ENCODE assay signal across 8 cellular contexts in genomic region chrX:101348452-101349222, GRCh38. TPM values are rescaled to one million over a fixed set of nuclear protein-coding genes. Genes with fewer than 3 reads are reported as not detected.
A peak's percentile ranks its signal among the peaks of the same experiment; 100 is the strongest.
DNase-seq lines count a peak whose midpoint lies in the region; ATAC-seq lines count a peak whose summit lies in the region.

Gene TIMM8A, minus strand, starts transcription at chrX:101348742. Its CDS starts 78 bp downstream, at chrX:101348664.

- peak; percentile 70 to 85 (median 77) for DNase-seq in CD4-positive, CD25-positive, alpha-beta regulatory T cell
- peak; percentile 56 for DNase-seq in NCI-H774 (lab: John Stamatoyannopoulos, UW)
- peak; percentile 83 for DNase-seq in activated CD8-positive, alpha-beta T cell treated with anti-CD3 and anti-CD28 coated beads, Interleukin-2, amount 10 ng/mL, durations not matched to agents 7 days and 5 days
- peak; percentile 66 for DNase-seq in medulla oblongata (ENCODE audit: extremely low spot score)
- peak; percentile 53 for DNase-seq in stimulated activated CD8-positive, alpha-beta memory T cell treated with anti-CD3 and anti-CD28 coated beads, Interleukin-12 subunit alpha, Interleukin-12 subunit beta, amount 100 ng/mL, for 1 hour (ENCODE audit: low read depth)

- 0% methylated on average over 54 to 55 of the region's 55 CpGs for WGBS in ectodermal cell, 2 experiments

- H3K27me3 Mint-ChIP-seq in CD4-positive, CD25-positive, alpha-beta regulatory T cell, result no peaks in the 10 kb centered on the region
- H3K27me3 Mint-ChIP-seq in activated CD8-positive, alpha-beta T cell treated with anti-CD3 and anti-CD28 coated beads, Interleukin-2, amount 10 ng/mL, durations not matched to agents 7 days and 5 days (ENCODE audit: low read depth), result no peaks in the 10 kb centered on the region

- peak within 1 kb of the TSS; percentile 80 for H3K4me3 ChIP-seq in CD4-positive, CD25-positive, alpha-beta regulatory T cell (ENCODE audit: low read depth, low read length)
- H3K4me3 ChIP-seq in ectodermal cell (ENCODE audit: insufficient read depth, low read depth, low read length), result peak within 1 kb of the TSS; percentile 69

- H3K4me1 Mint-ChIP-seq in CD4-positive, CD25-positive, alpha-beta regulatory T cell, result peaks cover 0 to 13% (median 10%) of the 10 kb centered on the region in 4 donors
- peaks cover 15% of the 10 kb centered on the region for H3K4me1 Mint-ChIP-seq in activated CD8-positive, alpha-beta T cell treated with anti-CD3 and anti-CD28 coated beads, Interleukin-2, amount 10 ng/mL, durations not matched to agents 7 days and 5 days (ENCODE audit: low read depth)

- H3K4me3 Mint-ChIP-seq in CD4-positive, CD25-positive, alpha-beta regulatory T cell, result peak within 1 kb of the TSS; percentile 90 to 95 (median 92)
- peak within 1 kb of the TSS; percentile 88 for H3K4me3 Mint-ChIP-seq in activated CD8-positive, alpha-beta T cell treated with anti-CD3 and anti-CD28 coated beads, Interleukin-2, amount 10 ng/mL, durations not matched to agents 7 days and 5 days

- peak within 1 kb of the TSS; percentile 84 to 91 (median 89) for H3K27ac Mint-ChIP-seq in CD4-positive, CD25-positive, alpha-beta regulatory T cell
- peak within 1 kb of the TSS; percentile 91 for H3K27ac Mint-ChIP-seq in activated CD8-positive, alpha-beta T cell treated with anti-CD3 and anti-CD28 coated beads, Interleukin-2, amount 10 ng/mL, durations not matched to agents 7 days and 5 days

- CTCF ChIA-PET in activated CD8-positive, alpha-beta T cell treated with anti-CD3 and anti-CD28 coated beads, Interleukin-2, amount 10 ng/mL, durations not matched to agents 7 days and 5 days (lab: Charles Lee), result interaction anchor here (1.3 to 1.5 kb wide), 2 partner anchors 9 to 42 kb away, joined by 4 to 5 read pairs; partner anchors contain the start of gene RPL36A

- H3K36me3 Mint-ChIP-seq in CD4-positive, CD25-positive, alpha-beta regulatory T cell, result peaks cover 4% of the 10 kb centered on the region
- H3K36me3 Mint-ChIP-seq in activated CD8-positive, alpha-beta T cell treated with anti-CD3 and anti-CD28 coated beads, Interleukin-2, amount 10 ng/mL, durations not matched to agents 7 days and 5 days (ENCODE audit: low read depth), result peaks cover 11% of the 10 kb centered on the region

- H3K36me3 ChIP-seq in CD4-positive, CD25-positive, alpha-beta regulatory T cell (ENCODE audit: control insufficient read depth, insufficient read depth, low read length), result no peaks in the 10 kb centered on the region
- H3K36me3 ChIP-seq in ectodermal cell (ENCODE audit: control insufficient read depth, insufficient read depth, low read length), result no peaks in the 10 kb centered on the region

- POLR2A ChIA-PET in activated CD8-positive, alpha-beta T cell treated with anti-CD3 and anti-CD28 coated beads, Interleukin-2, amount 10 ng/mL, durations not matched to agents 7 days and 5 days (lab: Charles Lee), result interaction anchor here (2.6 kb wide), 1 partner anchor 42 kb away, joined by 11 read pairs; the partner anchor contains the start of gene RPL36A

- H3K4me1 ChIP-seq in CD4-positive, CD25-positive, alpha-beta regulatory T cell (ENCODE audit: control insufficient read depth, insufficient read depth, low read length, poor library complexity, severe bottlenecking), result peaks cover 14% of the 10 kb centered on the region
- no peaks in the 10 kb centered on the region for H3K4me1 ChIP-seq in ectodermal cell (ENCODE audit: control insufficient read depth, insufficient read depth, low read length)

- ATAC-seq in CD4-positive, CD25-positive, alpha-beta regulatory T cell (ENCODE audit: low read depth in 2 of 2), result peak; percentile 99
- peak; percentile 93 for ATAC-seq in GM19438 (IDR thresholded peaks at IDR 0.05; ENCODE audit: low read depth, unreplicated experiment)
- peak; percentile 89 for ATAC-seq in HG03565 (IDR thresholded peaks at IDR 0.05; ENCODE audit: unreplicated experiment)
- peak; percentile 99 for ATAC-seq in activated CD8-positive, alpha-beta T cell treated with anti-CD3 and anti-CD28 coated beads, Interleukin-2, amount 10 ng/mL, durations not matched to agents 7 days and 5 days

- H3K27me3 ChIP-seq in CD4-positive, CD25-positive, alpha-beta regulatory T cell (ENCODE audit: control insufficient read depth, insufficient read depth, low read length), result no peaks in the 10 kb centered on the region
- H3K27me3 ChIP-seq in ectodermal cell (ENCODE audit: control insufficient read depth, insufficient read depth, low read length, poor library complexity, severe bottlenecking), result no peaks in the 10 kb centered on the region

- H3K27ac ChIP-seq in CD4-positive, CD25-positive, alpha-beta regulatory T cell (ENCODE audit: insufficient read depth, low read length, poor library complexity, severe bottlenecking), result peak within 1 kb of the TSS; percentile 79
- H3K27ac ChIP-seq in ectodermal cell (ENCODE audit: insufficient read depth, low read depth, low read length, poor library complexity, severe bottlenecking), result no peak within 1 kb of the TSS

- H3K9me3 Mint-ChIP-seq in CD4-positive, CD25-positive, alpha-beta regulatory T cell, result no peaks in the 10 kb centered on the region
- H3K9me3 Mint-ChIP-seq in activated CD8-positive, alpha-beta T cell treated with anti-CD3 and anti-CD28 coated beads, Interleukin-2, amount 10 ng/mL, durations not matched to agents 7 days and 5 days (ENCODE audit: insufficient read depth), result no peaks in the 10 kb centered on the region

- H3K9me3 ChIP-seq in CD4-positive, CD25-positive, alpha-beta regulatory T cell (ENCODE audit: control insufficient read depth in 2 of 2, low read length in 2 of 2), result no peaks in the 10 kb centered on the region
- H3K9me3 ChIP-seq in ectodermal cell (ENCODE audit: control insufficient read depth, low read length), result no peaks in the 10 kb centered on the region

RNA-seq across cellular contexts. Expression of gene TIMM8A, which starts in this region (rescaled TPM):
- 5.8 TPM for total RNA-seq in CD4-positive, CD25-positive, alpha-beta regulatory T cell
- 10 to 100 TPM in 1 of 4 donors, 1 to 10 TPM in 3; 5.9 to 11.3 (median 8.9) TPM for polyA plus RNA-seq in CD4-positive, CD25-positive, alpha-beta regulatory T cell
- 10 to 100 TPM; 15.9 to 17.1 TPM for total RNA-seq in activated CD8-positive, alpha-beta T cell treated with anti-CD3 and anti-CD28 coated beads, Interleukin-2, amount 10 ng/mL, durations not matched to agents 7 days and 5 days
- polyA plus RNA-seq in ectodermal cell (2013, experiment 1 of 4), result 21.8 TPM
- polyA plus RNA-seq in ectodermal cell (2013, experiment 2 of 4), result 21.3 TPM
- polyA plus RNA-seq in ectodermal cell (2013, experiment 3 of 4), result 15.1 TPM
- polyA plus RNA-seq in ectodermal cell (2013, experiment 4 of 4), result 16.5 TPM
